Comparison of ENCODE assay signal across 15 cellular contexts in the genomic region with DNA sequence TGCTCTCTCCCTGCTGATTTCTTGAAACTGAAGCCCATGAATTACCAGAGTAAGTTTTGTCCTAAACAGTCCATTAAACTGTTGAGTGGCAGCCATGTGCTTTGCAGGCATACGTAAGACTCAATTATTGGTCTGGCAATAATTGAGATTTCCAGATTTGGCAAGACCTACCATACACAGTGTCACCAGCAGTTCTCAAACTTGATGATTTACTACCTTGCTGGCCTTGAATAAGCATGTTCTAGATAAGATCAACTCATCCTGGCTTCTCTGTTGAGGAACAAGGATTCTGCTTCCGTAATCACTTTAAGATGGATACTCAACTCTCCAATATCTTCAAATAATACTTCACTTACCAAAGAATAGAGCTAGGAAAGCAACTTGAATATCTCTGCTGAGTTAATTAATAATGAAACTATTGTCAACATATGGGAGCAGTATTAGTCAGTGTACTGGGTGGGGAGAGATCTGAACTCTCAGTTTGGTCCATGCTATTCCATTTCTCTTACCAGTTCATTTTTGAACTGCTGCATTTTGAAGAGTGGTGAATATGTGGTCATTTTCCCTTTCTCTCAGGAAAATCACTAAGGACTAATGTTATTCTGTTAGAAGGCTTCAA.
"Had no signal": no experiment of that assay in that cellular context is flagged by ENCODE, and none has a peak within 500 bp of the region (broad histone marks: within the 10 kb centered on the region; RNA-seq: fewer than 3 reads in every experiment).

No MANE protein-coding gene starts in this region.

- H3K36me3 Mint-ChIP-seq: activated naive CD8-positive, alpha-beta T cell treated with anti-CD3 and anti-CD28 coated beads for 36 hours; mesothelial cell of epicardium had no signal

- H3K4me1 Mint-ChIP-seq: activated naive CD8-positive, alpha-beta T cell treated with anti-CD3 and anti-CD28 coated beads for 36 hours; neural crest cell had no signal

- H3K27ac Mint-ChIP-seq: activated naive CD8-positive, alpha-beta T cell treated with anti-CD3 and anti-CD28 coated beads for 36 hours; endodermal cell; mesothelial cell of epicardium had no signal

- H3K9me3 Mint-ChIP-seq: activated naive CD8-positive, alpha-beta T cell treated with anti-CD3 and anti-CD28 coated beads for 36 hours; endodermal cell; mesothelial cell of epicardium had no signal

- H3K27ac ChIP-seq: sigmoid colon had no signal

- DNase-seq: activated CD4-positive, alpha-beta T cell treated with anti-CD3 and anti-CD28 coated beads, Interleukin-2, amount 50 U/mL, for 4 hours; activated CD4-positive, CD25-positive, alpha-beta regulatory T cell treated with anti-CD3 and anti-CD28 coated beads, Interleukin-2, amount 50 U/mL, for 72 hours; activated gamma-delta T cell treated with Interleukin-2 at 50 U/mL for 16 hours; activated naive CD8-positive, alpha-beta T cell treated with anti-CD3 and anti-CD28 coated beads for 36 hours; activated T-cell treated with anti-CD3 and anti-CD28 coated beads, Interleukin-2, amount 50 U/mL, for 48 hours; dermis blood vessel endothelial cell; endodermal cell; erythroblast; hippocampal formation; sigmoid colon; stimulated activated CD4-positive, alpha-beta T cell treated with anti-CD3 and anti-CD28 coated beads, Interleukin-12 subunit alpha, Interleukin-12 subunit beta, amount 100 ng/mL, for 4 hours; stimulated activated naive CD4-positive, alpha-beta T cell; trophoblast cell had no signal

- H3K4me3 Mint-ChIP-seq: activated naive CD8-positive, alpha-beta T cell treated with anti-CD3 and anti-CD28 coated beads for 36 hours; endodermal cell; mesothelial cell of epicardium; neural crest cell had no signal
